Comparison of ENCODE assay signal across 25 cellular contexts in the genomic region with DNA sequence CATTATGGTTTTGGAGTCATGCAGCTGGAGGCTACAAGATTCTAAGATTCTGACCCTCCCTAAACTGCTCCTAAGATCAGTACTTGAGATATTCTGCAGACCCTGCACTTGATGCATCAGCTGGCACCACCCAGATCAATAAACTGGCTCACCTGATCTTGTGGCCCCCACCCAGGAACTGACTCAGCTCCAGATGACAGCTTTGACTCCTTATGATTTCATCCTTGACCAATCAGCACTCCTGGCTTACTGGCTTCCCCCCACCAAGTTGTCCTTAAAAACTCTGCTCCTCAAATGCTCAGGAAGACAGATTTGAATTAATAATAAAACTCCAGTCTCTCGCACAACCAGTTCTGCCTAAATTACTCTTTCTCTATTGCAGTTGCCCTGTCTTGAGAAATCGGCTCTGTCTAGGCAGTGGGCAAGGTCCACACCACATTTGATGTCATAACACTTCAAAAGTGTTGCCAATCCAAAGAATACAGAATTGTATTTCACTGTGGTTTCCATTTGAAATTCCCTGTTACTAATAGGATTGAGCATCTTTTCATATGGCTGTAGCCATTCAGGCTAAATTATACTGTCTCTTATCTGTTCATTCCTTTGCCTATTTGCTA. TPM values are rescaled to one million over a fixed set of nuclear protein-coding genes. Genes with fewer than 3 reads are reported as not detected.
DNase-seq lines count a peak whose midpoint lies in the region; ATAC-seq and TF ChIP-seq lines count a peak whose summit lies in the region.
"Had no signal": no experiment of that assay in that cellular context is flagged by ENCODE, and none has a peak within 500 bp of the region (broad histone marks: within the 10 kb centered on the region; RNA-seq: fewer than 3 reads in every experiment).

No MANE protein-coding gene starts in this region.

- DNase-seq in SIG-M5 treated with dmso at 0.1 percent for 504 hours (lab: John Stamatoyannopoulos, UW; ENCODE audit: unreplicated experiment), result peak; percentile 22
- no peak for DNase-seq in SIG-M5 (lab: John Stamatoyannopoulos, UW)
- peak; percentile 52 for DNase-seq in PC-3
- DNase-seq in fibroblast of mammary gland (ENCODE audit: low read depth), result peak; percentile 11
- peak; percentile 46 for DNase-seq in mucosa of gallbladder (ENCODE audit: low spot score)
- DNase-seq in activated CD4-positive, alpha-beta memory T cell treated with anti-CD3 and anti-CD28 coated beads for 36 hours, result no peak
- no peak for DNase-seq in NK-92 treated with Interleukin-12 subunit alpha and Interleukin-12 subunit beta, amount 100 ng/mL, for 24 hours (lab: John Stamatoyannopoulos, UW)
- DNase-seq in dedifferentiated amniotic fluid mesenchymal stem cell (ENCODE audit: extremely low spot score), result no peak
- DNase-seq: activated CD4-positive, alpha-beta T cell treated with anti-CD3 and anti-CD28 coated beads for 1 hour; activated gamma-delta T cell treated with Interleukin-2 at 50 U/mL for 16 hours; activated naive CD8-positive, alpha-beta T cell treated with anti-CD3 and anti-CD28 coated beads, Interleukin-2, amount 50 U/mL, for 24 hours; activated T-cell treated with anti-CD3 and anti-CD28 coated beads, Interleukin-2, amount 50 U/mL, for 1 hour; CD4-positive, CD25-positive, alpha-beta regulatory T cell; DMS 273 treated with DMSO at 0.1 percent for 48 hours; NCI-H1417; NCI-H2029 treated with DMSO at 0.1 percent for 48 hours; NCI-H226; NCI-H69; right cardiac atrium; Right ventricle myocardium superior; stimulated activated CD4-positive, alpha-beta T cell treated with anti-CD3 and anti-CD28 coated beads, Interleukin-12 subunit alpha, Interleukin-12 subunit beta, amount 100 ng/mL, for 4 hours; stimulated activated CD4-positive, alpha-beta T cell treated with anti-CD3 and anti-CD28 coated beads, Interleukin-4, amount 100 ng/mL, for 1 hour; T-cell; trophoblast cell had no signal

- no peaks in the 10 kb centered on the region for H3F3A ChIP-seq in PC-3 (ENCODE audit: low read length, unreplicated experiment)

- H3K4me1 ChIP-seq in PC-3 (ENCODE audit: insufficient read depth, low read length), result peaks cover 12% of the 10 kb centered on the region

- no peak overlapping the region for H3K4me3 Mint-ChIP-seq in activated CD4-positive, alpha-beta memory T cell treated with anti-CD3 and anti-CD28 coated beads for 36 hours
- H3K4me3 Mint-ChIP-seq: activated naive CD8-positive, alpha-beta T cell treated with anti-CD3 and anti-CD28 coated beads, Interleukin-2, amount 50 U/mL, for 24 hours; CD4-positive, CD25-positive, alpha-beta regulatory T cell; central memory CD8-positive, alpha-beta T cell; T-cell had no signal

- H3K9me2 ChIP-seq in PC-3 (replicated peaks; ENCODE audit: low read length), result no peaks in the 10 kb centered on the region

- no peaks in the 10 kb centered on the region for H3K27me3 ChIP-seq in PC-3 (ENCODE audit: low read length)

- CTCF ChIA-PET in PC-3 (lab: Charles Lee), result no interaction called here
- CTCF ChIA-PET in activated CD4-positive, alpha-beta memory T cell treated with anti-CD3 and anti-CD28 coated beads for 36 hours (lab: Charles Lee), result interaction anchor here (1.3 kb wide), 1 partner anchor 15 kb away, joined by 5 read pairs; the partner anchor contains the start of gene SLC30A5

- peak overlapping the region; percentile 62 for H3K4me2 ChIP-seq in PC-3 (ENCODE audit: low read length)

- no peaks in the 10 kb centered on the region for H4K20me1 ChIP-seq in PC-3 (ENCODE audit: low read length)

- H3K9ac ChIP-seq in PC-3 (ENCODE audit: low read length), result no peak overlapping the region

- ATAC-seq in PC-3, result peak; percentile 43; the same call in 1 of the 2 replicates
- ATAC-seq: activated naive CD8-positive, alpha-beta T cell treated with anti-CD3 and anti-CD28 coated beads, Interleukin-2, amount 50 U/mL, for 24 hours; right cardiac atrium; T-cell had no signal

- BruUV-seq in PC-3 (replicated peaks; lab: Mats Ljungman, UMichigan), result TSS peak; percentile 92

- H3K79me2 ChIP-seq in PC-3 (ENCODE audit: low read length), result no peaks in the 10 kb centered on the region

- TF ChIP-seq CTCF in PC-3 (conservative IDR thresholded peaks at IDR 0.05; ENCODE audit: low read depth, low read length), result no peak
- no peak for TF ChIP-seq CTCF in fibroblast of mammary gland (conservative IDR thresholded peaks at IDR 0.05; ENCODE audit: control insufficient read depth, insufficient read depth, low read depth, low read length)

- H2AFZ ChIP-seq in PC-3 (ENCODE audit: low read length), result peak overlapping the region; percentile 52; the same call in 1 of the 2 replicates

- H3K9me3 Mint-ChIP-seq in activated CD4-positive, alpha-beta memory T cell treated with anti-CD3 and anti-CD28 coated beads for 36 hours, result no peaks in the 10 kb centered on the region
- H3K9me3 Mint-ChIP-seq: activated naive CD8-positive, alpha-beta T cell treated with anti-CD3 and anti-CD28 coated beads, Interleukin-2, amount 50 U/mL, for 24 hours; CD4-positive, CD25-positive, alpha-beta regulatory T cell; central memory CD8-positive, alpha-beta T cell; T-cell had no signal

- POLR2A ChIA-PET in PC-3 (lab: Charles Lee; ENCODE audit: unreplicated experiment), result no interaction called here
- POLR2A ChIA-PET in activated CD4-positive, alpha-beta memory T cell treated with anti-CD3 and anti-CD28 coated beads for 36 hours (lab: Charles Lee), result no interaction called here

- H3K4me1 Mint-ChIP-seq in activated CD4-positive, alpha-beta memory T cell treated with anti-CD3 and anti-CD28 coated beads for 36 hours (ENCODE audit: low read depth), result no peaks in the 10 kb centered on the region
- H3K4me1 Mint-ChIP-seq: central memory CD8-positive, alpha-beta T cell had no signal

- intact Hi-C loops in PC-3 (cut with micrococcal nuclease), result no loop called here
- intact Hi-C loops in activated CD4-positive, alpha-beta memory T cell treated with anti-CD3 and anti-CD28 coated beads for 36 hours (cut with micrococcal nuclease), result no loop called here

- H3K36me3 Mint-ChIP-seq in activated CD4-positive, alpha-beta memory T cell treated with anti-CD3 and anti-CD28 coated beads for 36 hours, result no peaks in the 10 kb centered on the region
- H3K36me3 Mint-ChIP-seq: CD4-positive, CD25-positive, alpha-beta regulatory T cell; T-cell had no signal

- no peaks in the 10 kb centered on the region for H3K36me3 ChIP-seq in PC-3 (ENCODE audit: low read depth, low read length)

- H3K27me3 Mint-ChIP-seq in activated CD4-positive, alpha-beta memory T cell treated with anti-CD3 and anti-CD28 coated beads for 36 hours, result peaks cover 4% of the 10 kb centered on the region
- H3K27me3 Mint-ChIP-seq: activated naive CD8-positive, alpha-beta T cell treated with anti-CD3 and anti-CD28 coated beads, Interleukin-2, amount 50 U/mL, for 24 hours; central memory CD8-positive, alpha-beta T cell; T-cell had no signal

- peak overlapping the region; percentile 28 for H3K27ac ChIP-seq in PC-3 (ENCODE audit: low read length)

- H3K4me3 ChIP-seq in PC-3 (ENCODE audit: low read length) (no peak overlapping the region; the same call in 1 of the 2 replicates), fibroblast of mammary gland (ENCODE audit: control insufficient read depth, low read depth, low read length) (no peak overlapping the region)

- H3K9me3 ChIP-seq in PC-3 (ENCODE audit: low read length), result no peaks in the 10 kb centered on the region

- no peak overlapping the region for H3K27ac Mint-ChIP-seq in activated CD4-positive, alpha-beta memory T cell treated with anti-CD3 and anti-CD28 coated beads for 36 hours
- H3K27ac Mint-ChIP-seq: activated naive CD8-positive, alpha-beta T cell treated with anti-CD3 and anti-CD28 coated beads, Interleukin-2, amount 50 U/mL, for 24 hours; CD4-positive, CD25-positive, alpha-beta regulatory T cell; T-cell had no signal

RNA-seq across cellular contexts. Expression of gene SLC30A5, which starts 14.8 kb away (rescaled TPM):
- total RNA-seq in PC-3 (2014; rRNA removed), result 54.7 and 55.3 TPM in 2 replicates
- total RNA-seq in mucosa of gallbladder, result 60.5 TPM
- total RNA-seq in activated CD4-positive, alpha-beta memory T cell treated with anti-CD3 and anti-CD28 coated beads for 36 hours, result 10 to 100 TPM; 42.8 to 49.0 TPM

Comparison
In these comparisons a context has a peak if more than half of its experiments do, and no peak if none do; other contexts are left out.
1. DNase-seq: peak in SIG-M5 treated with dmso at 0.1 percent for 504 hours (single experiment), PC-3 (single experiment), fibroblast of mammary gland (single experiment) and mucosa of gallbladder (single experiment); none in SIG-M5 (single experiment), activated CD4-positive, alpha-beta memory T cell treated with anti-CD3 and anti-CD28 coated beads for 36 hours (single experiment), NK-92 treated with Interleukin-12 subunit alpha and Interleukin-12 subunit beta, amount 100 ng/mL, for 24 hours (single experiment) and dedifferentiated amniotic fluid mesenchymal stem cell (single experiment).